9 cellular contexts compared by ENCODE assay signal in the genomic region with DNA sequence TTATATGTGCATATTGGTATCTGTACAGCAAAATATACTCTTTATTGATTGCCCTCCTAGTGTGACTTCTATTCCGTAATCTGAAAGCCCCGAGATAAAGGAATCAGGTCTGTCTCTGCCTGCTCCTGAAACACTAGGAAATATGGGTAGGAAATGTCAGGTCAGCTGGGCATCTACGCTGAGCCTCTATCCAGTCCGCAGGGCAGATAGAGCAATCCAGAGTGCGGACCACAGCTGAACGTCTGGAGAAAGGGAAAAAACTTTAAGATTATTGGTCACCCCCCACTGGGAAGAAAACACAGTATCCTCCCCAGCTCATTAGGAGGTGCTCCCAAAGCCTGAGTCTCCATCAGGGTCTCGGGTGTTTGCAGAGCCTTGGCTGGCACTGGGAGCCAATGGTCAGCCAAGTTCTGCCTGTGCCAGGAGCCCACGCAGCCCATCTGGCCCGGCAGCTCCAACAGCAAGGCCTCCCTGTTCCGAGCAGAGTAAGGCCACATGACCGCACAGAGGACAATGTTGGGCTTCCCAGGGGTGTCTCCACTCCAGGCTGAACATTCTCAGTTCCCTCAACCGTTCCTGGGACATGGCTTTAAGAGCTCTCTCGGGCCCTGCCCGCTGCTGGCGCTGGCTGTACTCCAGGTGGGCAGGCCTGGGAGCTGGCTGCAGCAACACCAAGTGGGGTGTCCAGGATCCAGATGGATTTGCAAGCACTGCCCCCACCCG. TPM values are rescaled to one million over a fixed set of nuclear protein-coding genes. Genes with fewer than 3 reads are reported as not detected.
DNase-seq lines count a peak whose midpoint lies in the region; ATAC-seq and TF ChIP-seq lines count a peak whose summit lies in the region.
"Had no signal": no experiment of that assay in that cellular context is flagged by ENCODE, and none has a peak within 500 bp of the region (broad histone marks: within the 10 kb centered on the region; RNA-seq: fewer than 3 reads in every experiment).

No MANE protein-coding gene starts in this region.

- TF ChIP-seq POLR2A in heart left ventricle (IDR thresholded peaks at IDR 0.05) = no peak

- peak; percentile 78 to 92 (median 84) for ATAC-seq in heart left ventricle
- peak; percentile 67 for ATAC-seq in omental fat pad (ENCODE audit: low FRiP score)
- ATAC-seq in GM19467 (IDR thresholded peaks at IDR 0.05; ENCODE audit: unreplicated experiment) = no peak
- ATAC-seq in GM19452 (IDR thresholded peaks at IDR 0.05; ENCODE audit: unreplicated experiment) = no peak

- 43 to 61% (median 49%) methylated on average over 16 of the region's 16 CpGs for WGBS in heart left ventricle, 4 donors

- intact Hi-C loops in heart left ventricle (cut with DNase I) = loop anchor here in 5 of 10 donors (5.0 to 10.0 kb wide), 4 partner anchors 86 to 238 kb away; no protein-coding TSS in a partner anchor

- DNase-seq in Ammon's horn (ENCODE audit: low spot score) = peak; percentile 91
- peak; percentile 50 for DNase-seq in adipocyte (ENCODE audit: low read depth)
- DNase-seq in heart left ventricle = peak; percentile 63 to 86 (median 79)
- no peak for DNase-seq in omental fat pad (ENCODE audit: low spot score)
- DNase-seq in activated naive CD4-positive, alpha-beta T cell treated with Interleukin-2 at 50 U/mL for 16 hours = no peak
- no peak for DNase-seq in activated CD4-positive, alpha-beta T cell treated with anti-CD3 and anti-CD28 coated beads, Interleukin-2, amount 50 U/mL, for 1 hour
- DNase-seq: DND-41 had no signal

- TF ChIP-seq CTCF in heart left ventricle (IDR thresholded peaks at IDR 0.05) (peak in 1 of 12 donors; percentile 5), omental fat pad (IDR thresholded peaks at IDR 0.05) (no peak)

- H3K4me1 ChIP-seq in adipocyte (ENCODE audit: control insufficient read depth, insufficient read depth, low read length) (peaks cover 72% of the 10 kb centered on the region), heart left ventricle (peaks cover 22 to 99% (median 84%) of the 10 kb centered on the region in 12 donors)

- H3K27me3 ChIP-seq in adipocyte (replicated peaks; ENCODE audit: control insufficient read depth, insufficient read depth, low read length) (no peaks in the 10 kb centered on the region), heart left ventricle (no peaks in the 10 kb centered on the region)

- H3K36me3 ChIP-seq in adipocyte (ENCODE audit: control insufficient read depth, insufficient read depth, low read length, severe bottlenecking) = peaks cover 5% of the 10 kb centered on the region
- peaks cover 0 to 7% (median 0%) of the 10 kb centered on the region in 9 donors for H3K36me3 ChIP-seq in heart left ventricle

- H3K27ac ChIP-seq in heart left ventricle = peak overlapping the region in 11 of 12 donors; percentile 10 to 99 (median 71)

- peak overlapping the region; percentile 31 for H3K4me3 ChIP-seq in adipocyte (ENCODE audit: low read length)
- no peak overlapping the region for H3K4me3 ChIP-seq in heart left ventricle

- H3K9me3 ChIP-seq in adipocyte (ENCODE audit: control insufficient read depth, low read length) (no peaks in the 10 kb centered on the region), heart left ventricle (no peaks in the 10 kb centered on the region)

- H3K9ac ChIP-seq in adipocyte (ENCODE audit: low read length) = peak overlapping the region; percentile 52

RNA-seq across cellular contexts. Expression of gene CTBP2, which starts 7.6 kb away (rescaled TPM):
- total RNA-seq in heart left ventricle = 10 to 100 TPM; 23.9 to 45.5 (median 30.0) TPM
- polyA plus RNA-seq in heart left ventricle = 10 to 100 TPM; 10.1 to 29.1 TPM
- 10 to 100 TPM; 29.4 to 58.6 (median 46.2) TPM for total RNA-seq in omental fat pad

Comparison
In these comparisons a context has a peak if more than half of its experiments do, and no peak if none do; other contexts are left out.
1. DNase-seq: peak in Ammon's horn (single experiment), adipocyte (single experiment) and heart left ventricle (5 of 5); none in omental fat pad (single experiment), activated naive CD4-positive, alpha-beta T cell treated with Interleukin-2 at 50 U/mL for 16 hours (single experiment) and activated CD4-positive, alpha-beta T cell treated with anti-CD3 and anti-CD28 coated beads, Interleukin-2, amount 50 U/mL, for 1 hour (single experiment).
2. ATAC-seq: peak in heart left ventricle (4 of 4) and omental fat pad (single experiment); none in GM19467 (single experiment) and GM19452 (single experiment).